In genomic region chr15:29090617-29091466, GRCh38 we compare ENCODE assay signal across 8 cellular contexts.
DNase-seq lines count a peak whose midpoint lies in the region; ATAC-seq and TF ChIP-seq lines count a peak whose summit lies in the region.

No MANE protein-coding gene starts in this region.

- 71 to 73% (median 72%) methylated on average over 11 to 15 of the region's 15 CpGs for WGBS in heart left ventricle, 4 donors
- WGBS in mesenchymal stem cell = 79% methylated on average over 15 of the region's 15 CpGs
- 60 to 82% methylated on average over 2 to 13 of the region's 15 CpGs for WGBS in transverse colon (ENCODE audit: low coverage in 1 of 2), 2 donors

- peak overlapping the region; percentile 48 for H2BK15ac ChIP-seq in mesenchymal stem cell (ENCODE audit: low read depth, poor library complexity, severe bottlenecking)

- no peaks in the 10 kb centered on the region for H3K79me1 ChIP-seq in mesenchymal stem cell (replicated peaks; ENCODE audit: low read length, poor library complexity, severe bottlenecking)

- peak overlapping the region in 1 of 2 experiments; percentile 11 for H3K23ac ChIP-seq in mesenchymal stem cell (ENCODE audit: low read length in 2 of 2)

- H3K18ac ChIP-seq in mesenchymal stem cell (ENCODE audit: low read depth in 1 of 2, low read length in 2 of 2) = no peak overlapping the region

- no peak overlapping the region for H2BK5ac ChIP-seq in mesenchymal stem cell (ENCODE audit: low read depth, low read length, poor library complexity, severe bottlenecking)

- peaks cover 0 to 13% (median 0%) of the 10 kb centered on the region in 9 donors for H3K27me3 ChIP-seq in heart left ventricle
- peaks cover 0 to 12% of the 10 kb centered on the region in 2 experiments for H3K27me3 ChIP-seq in mesenchymal stem cell (ENCODE audit: control insufficient read depth in 1 of 2, insufficient read depth in 1 of 2, low read length in 2 of 2)
- H3K27me3 ChIP-seq in transverse colon = no peaks in the 10 kb centered on the region

- no peak overlapping the region for H2BK120ac ChIP-seq in mesenchymal stem cell (ENCODE audit: low read depth, low read length)

- no peaks in the 10 kb centered on the region for H3K36me3 ChIP-seq in heart left ventricle
- no peaks in the 10 kb centered on the region for H3K36me3 ChIP-seq in mesenchymal stem cell (ENCODE audit: control insufficient read depth in 1 of 2, insufficient read depth in 2 of 2, low read depth in 1 of 2, low read length in 2 of 2)
- no peaks in the 10 kb centered on the region for H3K36me3 ChIP-seq in transverse colon

- H2BK12ac ChIP-seq in mesenchymal stem cell (ENCODE audit: low read length in 2 of 2) = no peak overlapping the region

- no peaks in the 10 kb centered on the region for H3K4me1 ChIP-seq in heart left ventricle
- H3K4me1 ChIP-seq in mesenchymal stem cell (ENCODE audit: control insufficient read depth, insufficient read depth, low read depth, low read length) = no peaks in the 10 kb centered on the region
- no peaks in the 10 kb centered on the region for H3K4me1 ChIP-seq in transverse colon

- no peak for TF ChIP-seq POLR2A in heart left ventricle (IDR thresholded peaks at IDR 0.05)
- no peak for TF ChIP-seq POLR2A in transverse colon (IDR thresholded peaks at IDR 0.05)

- TF ChIP-seq CTCF in heart left ventricle (IDR thresholded peaks at IDR 0.05) (peak; percentile 52 to 66 (median 58)), transverse colon (IDR thresholded peaks at IDR 0.05) (peak; percentile 16 to 59 (median 47))

- no peak overlapping the region for H3K4me2 ChIP-seq in mesenchymal stem cell (ENCODE audit: low read length, poor library complexity, severe bottlenecking)

- H3K4me3 ChIP-seq in heart left ventricle (no peak overlapping the region), mesenchymal stem cell (ENCODE audit: insufficient read depth in 1 of 2, low read depth in 1 of 2, low read length in 2 of 2) (no peak overlapping the region), transverse colon (no peak overlapping the region)

- H2AK5ac ChIP-seq in mesenchymal stem cell (ENCODE audit: low read length, severe bottlenecking) = no peak overlapping the region

- no peaks in the 10 kb centered on the region for H3K9me3 ChIP-seq in heart left ventricle
- no peaks in the 10 kb centered on the region for H3K9me3 ChIP-seq in mesenchymal stem cell (ENCODE audit: control insufficient read depth, low read length)
- no peaks in the 10 kb centered on the region for H3K9me3 ChIP-seq in transverse colon

- ATAC-seq in heart left ventricle (peak in 2 of 4 donors; percentile 7 to 24), left ventricle myocardium superior (no peak), HG02678 (IDR thresholded peaks at IDR 0.05; ENCODE audit: unreplicated experiment) (no peak), GM18520 (IDR thresholded peaks at IDR 0.05; ENCODE audit: unreplicated experiment) (no peak)

- no peak for TF ChIP-seq EP300 in transverse colon (IDR thresholded peaks at IDR 0.05; ENCODE audit: low read depth)

- H4K91ac ChIP-seq in mesenchymal stem cell (ENCODE audit: low read length) = no peak overlapping the region

- H3K27ac ChIP-seq in heart left ventricle (no peak overlapping the region), mesenchymal stem cell (ENCODE audit: low read length, poor library complexity, severe bottlenecking) (no peak overlapping the region), transverse colon (no peak overlapping the region)

- in situ Hi-C loops in transverse colon (cut with MboI; ENCODE audit: low pct_ligation_motif_present in 1 of 4, low pct_unique_long_range_greater_than_20kb in 1 of 4, low sequenced_read_pairs in 3 of 4) = no loop called here

- peak in 1 of 5 donors; percentile 54 for DNase-seq in heart left ventricle
- DNase-seq in left ventricle myocardium superior = no peak
- peak; percentile 24 for DNase-seq in T follicular helper cell (ENCODE audit: low read depth)
- DNase-seq in astrocyte of the hippocampus (ENCODE audit: low read depth, low spot score) = peak; percentile 54
- peak; percentile 29 for DNase-seq in mesenchymal stem cell
- DNase-seq in transverse colon = no peak

- intact Hi-C loops in heart left ventricle (cut with DNase I) (loop anchor here in 2 of 10 donors (10.0 kb wide), 2 partner anchors 186 to 206 kb away; partner anchors contain the start of gene APBA2 (in 1 of the 2)), left ventricle myocardium superior (cut with micrococcal nuclease) (no loop called here), transverse colon (cut with DNase I; ENCODE audit: low total_unique reads) (no loop called here)

- H3K9ac ChIP-seq in mesenchymal stem cell (ENCODE audit: low read length) = no peak overlapping the region

- H4K8ac ChIP-seq in mesenchymal stem cell (ENCODE audit: low read length) = peak overlapping the region; percentile 31

- no peak overlapping the region for H2AFZ ChIP-seq in mesenchymal stem cell (ENCODE audit: low read depth, low read length)

- H3K4ac ChIP-seq in mesenchymal stem cell (ENCODE audit: low read depth in 1 of 2, low read length in 2 of 2) = no peak overlapping the region

- no peak overlapping the region for H3K14ac ChIP-seq in mesenchymal stem cell (ENCODE audit: low read length in 2 of 2)

Comparison
In these comparisons a context has a peak if more than half of its experiments do, and no peak if none do; other contexts are left out.
1. DNase-seq: peak in T follicular helper cell (single experiment), astrocyte of the hippocampus (single experiment) and mesenchymal stem cell (single experiment); none in left ventricle myocardium superior (single experiment) and transverse colon (single experiment).